ENCODE assay signal across 25 cellular contexts in genomic region chr1:9263276-9263855, GRCh38.
"Had no signal": no experiment of that assay in that cellular context is flagged by ENCODE, and none has a peak within 500 bp of the region (broad histone marks: within the 10 kb centered on the region; RNA-seq: fewer than 3 reads in every experiment).

No MANE protein-coding gene starts in this region.

- H3K4me1 ChIP-seq: colonic mucosa, foreskin keratinocyte, pancreas, thyroid gland had no signal

- H3K27me3 ChIP-seq: colonic mucosa, foreskin keratinocyte, heart right ventricle, pancreas, stomach, thyroid gland, vagina had no signal

- FAIRE-seq: islet of Langerhans, pancreas had no signal

- H3K27ac ChIP-seq: colonic mucosa, epithelial cell of prostate, foreskin keratinocyte, heart right ventricle, pancreas, stomach, thyroid gland, vagina had no signal

- DNase-seq: colonic mucosa; effector CD8-positive, alpha-beta T cell; endodermal cell; foreskin keratinocyte; glutamatergic neuron; heart right ventricle; hippocampal formation; left cardiac atrium; left ventricle myocardium superior; naive B cell; nephron progenitor cell; occipital lobe; pancreas; stimulated activated CD4-positive, alpha-beta T cell treated with anti-CD3 and anti-CD28 coated beads, Interleukin-4, amount 100 ng/mL, for 4 hours; stomach; thyroid gland; trophoblast cell had no signal

- ATAC-seq: esophagus mucosa; foreskin keratinocyte; left cardiac atrium; left ventricle myocardium superior; mucosa of descending colon; pancreas; sciatic nerve; stimulated activated memory B cell treated with anti-CD40 and anti-IgM and Interleukin-4, amounts not matched to agents 10 μg/mL and 1 μg/mL and 100 μg/mL, for 72 hours had no signal

- H3K9me3 ChIP-seq: colonic mucosa, heart right ventricle, mucosa of descending colon, pancreas, stomach, thyroid gland, vagina had no signal

- H3K4me3 ChIP-seq: colonic mucosa, heart right ventricle, lung, mucosa of descending colon, pancreas, stomach, thyroid gland, vagina had no signal
